Comparison of ENCODE assay signal across 8 cellular contexts in the genomic region with DNA sequence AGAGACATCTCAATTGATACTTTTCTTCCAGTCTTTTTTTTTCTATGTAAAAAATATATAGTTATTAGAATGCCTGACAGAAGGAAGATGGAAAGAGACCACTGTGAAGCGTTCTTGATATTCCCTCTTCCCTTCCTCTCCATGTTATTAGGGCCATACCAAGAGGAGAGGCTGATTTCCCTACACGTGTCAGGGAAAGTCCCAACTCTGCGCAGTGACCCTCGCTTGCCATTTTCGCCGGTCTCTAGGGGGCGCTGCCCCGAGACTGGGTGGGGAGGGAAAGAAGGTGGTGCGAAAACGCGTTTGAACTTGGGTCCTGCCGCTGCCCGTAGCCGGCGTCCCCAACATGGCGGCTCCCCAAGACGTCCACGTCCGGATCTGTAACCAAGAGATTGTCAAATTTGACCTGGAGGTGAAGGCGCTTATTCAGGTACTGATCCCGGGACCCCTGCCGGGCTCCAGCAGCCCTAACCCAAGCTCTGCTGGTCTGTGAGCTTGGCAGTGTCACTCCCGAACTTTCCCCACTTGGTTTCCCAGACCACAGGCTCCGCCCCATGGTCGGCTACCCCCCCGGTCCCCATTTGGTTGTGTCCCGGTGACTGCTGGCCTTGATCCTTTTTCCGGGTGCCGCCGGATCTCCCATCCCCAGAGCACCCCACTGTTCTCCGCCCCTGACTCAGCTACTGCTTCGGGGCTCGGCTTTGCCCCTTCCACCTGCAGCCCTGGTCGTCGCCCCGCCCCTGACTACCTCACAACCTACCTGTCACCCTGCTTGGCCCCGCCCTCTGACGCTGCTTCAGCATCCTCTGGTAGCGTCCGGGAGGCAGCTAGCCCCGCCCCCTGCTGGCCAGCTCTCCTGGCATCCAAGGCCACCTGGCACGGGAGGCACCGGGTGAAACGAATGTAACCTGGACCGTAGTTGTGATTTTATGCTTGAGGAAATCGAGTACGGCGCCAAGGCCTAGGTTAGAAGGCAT.
DNase-seq lines count a peak whose midpoint lies in the region; ATAC-seq and TF ChIP-seq lines count a peak whose summit lies in the region.

A gene with protein sequence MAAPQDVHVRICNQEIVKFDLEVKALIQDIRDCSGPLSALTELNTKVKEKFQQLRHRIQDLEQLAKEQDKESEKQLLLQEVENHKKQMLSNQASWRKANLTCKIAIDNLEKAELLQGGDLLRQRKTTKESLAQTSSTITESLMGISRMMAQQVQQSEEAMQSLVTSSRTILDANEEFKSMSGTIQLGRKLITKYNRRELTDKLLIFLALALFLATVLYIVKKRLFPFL (plus strand): TSS at position 332 of the 977 bp plus-strand sequence. CDS start 15 bp downstream, at position 347.

- no peaks in the 10 kb centered on the region for H3K4me1 ChIP-seq in MM.1S (ENCODE audit: low read length)

- no peaks in the 10 kb centered on the region for H3K27me3 ChIP-seq in MM.1S (replicated peaks; ENCODE audit: insufficient read depth, low read length)

- H3K4me2 ChIP-seq in MM.1S (ENCODE audit: low read depth, low read length), result peak within 1 kb of the TSS; percentile 97

- peak within 1 kb of the TSS; percentile 93 for H3K9ac ChIP-seq in MM.1S (ENCODE audit: low read length)

- H3K9me2 ChIP-seq in MM.1S (replicated peaks; ENCODE audit: insufficient read depth, low read length), result no peaks in the 10 kb centered on the region

- H3K36me3 Mint-ChIP-seq in nephron progenitor cell (ENCODE audit: low read depth), result peaks cover 17% of the 10 kb centered on the region

- H3K9me3 Mint-ChIP-seq in nephron progenitor cell, result no peaks in the 10 kb centered on the region
- peaks cover 5 to 8% of the 10 kb centered on the region in 2 donors for H3K9me3 Mint-ChIP-seq in stimulated activated naive CD8-positive, alpha-beta T cell treated with anti-CD3 and anti-CD28 coated beads, Interleukin-15, amount 100 ng/mL, for 72 hours

- H4K20me1 ChIP-seq in MM.1S (ENCODE audit: insufficient read depth, low read length), result no peaks in the 10 kb centered on the region

- H3K4me3 ChIP-seq in MM.1S (ENCODE audit: low read length), result peak within 1 kb of the TSS; percentile 96

- H3K9me3 ChIP-seq in MM.1S (replicated peaks; ENCODE audit: insufficient read depth, low read length), result no peaks in the 10 kb centered on the region

- peaks cover 7% of the 10 kb centered on the region for H3K27me3 Mint-ChIP-seq in nephron progenitor cell (ENCODE audit: low read depth, poor library complexity)
- H3K27me3 Mint-ChIP-seq in stimulated activated naive CD8-positive, alpha-beta T cell treated with anti-CD3 and anti-CD28 coated beads, Interleukin-15, amount 100 ng/mL, for 72 hours, result no peaks in the 10 kb centered on the region

- peak; percentile 97 for ATAC-seq in stimulated activated naive CD8-positive, alpha-beta T cell treated with anti-CD3 and anti-CD28 coated beads, Interleukin-15, amount 100 ng/mL, for 72 hours

- TF ChIP-seq CTCF in MM.1S (IDR thresholded peaks at IDR 0.05; ENCODE audit: low read length) (peak; percentile 81), nephron progenitor cell (IDR thresholded peaks at IDR 0.05) (peak; percentile 89)

- peak within 1 kb of the TSS; percentile 79 for H2AFZ ChIP-seq in MM.1S (ENCODE audit: low read length)

- H3K4me1 Mint-ChIP-seq in nephron progenitor cell, result peaks cover 5% of the 10 kb centered on the region
- H3K4me1 Mint-ChIP-seq in stimulated activated naive CD8-positive, alpha-beta T cell treated with anti-CD3 and anti-CD28 coated beads, Interleukin-15, amount 100 ng/mL, for 72 hours, result peaks cover 20% of the 10 kb centered on the region

- peak; percentile 84 for DNase-seq in GDM1 (lab: John Stamatoyannopoulos, UW)
- DNase-seq in HCEC 1CT, result peak; percentile 87
- peak; percentile 98 for DNase-seq in MM.1S
- peak; percentile 62 for DNase-seq in SIG-M5 (lab: John Stamatoyannopoulos, UW)
- peak; percentile 87 for DNase-seq in activated gamma-delta T cell (lab: John Stamatoyannopoulos, UW)
- peak; percentile 77 for DNase-seq in fibroblast of the conjunctiva (ENCODE audit: low read depth)
- peak; percentile 98 for DNase-seq in nephron progenitor cell
- DNase-seq in stimulated activated naive CD8-positive, alpha-beta T cell treated with anti-CD3 and anti-CD28 coated beads, Interleukin-15, amount 100 ng/mL, for 72 hours, result peak; percentile 96

- peak within 1 kb of the TSS; percentile 96 for H3K27ac Mint-ChIP-seq in nephron progenitor cell
- H3K27ac Mint-ChIP-seq in stimulated activated naive CD8-positive, alpha-beta T cell treated with anti-CD3 and anti-CD28 coated beads, Interleukin-15, amount 100 ng/mL, for 72 hours, result peak within 1 kb of the TSS; percentile 98 to 99

- H3K27ac ChIP-seq in MM.1S (ENCODE audit: low read length), result peak within 1 kb of the TSS; percentile 87

- no peaks in the 10 kb centered on the region for H3K36me3 ChIP-seq in MM.1S (replicated peaks; ENCODE audit: insufficient read depth, low read length)

- no peaks in the 10 kb centered on the region for H3F3A ChIP-seq in MM.1S (ENCODE audit: insufficient read depth, low read length)

- H3K4me3 Mint-ChIP-seq in nephron progenitor cell, result peak within 1 kb of the TSS; percentile 98
- peak within 1 kb of the TSS; percentile 96 to 98 for H3K4me3 Mint-ChIP-seq in stimulated activated naive CD8-positive, alpha-beta T cell treated with anti-CD3 and anti-CD28 coated beads, Interleukin-15, amount 100 ng/mL, for 72 hours

- H3K79me2 ChIP-seq in MM.1S (ENCODE audit: low read length), result peaks cover 11% of the 10 kb centered on the region; the same call in 1 of the 2 replicates

Comparison
In these comparisons a context has a peak if more than half of its experiments do, and no peak if none do; other contexts are left out.
1. Peak in every context shown above with its lines: DNase-seq, ATAC-seq, H3K4me3 ChIP-seq and H3K27ac ChIP-seq.